ENCODE assay signal across 8 cellular contexts in genomic region chr1:24190970-24191570, GRCh38. TPM values are rescaled to one million over a fixed set of nuclear protein-coding genes. Genes with fewer than 3 reads are reported as not detected.
DNase-seq lines count a peak whose midpoint lies in the region; ATAC-seq and TF ChIP-seq lines count a peak whose summit lies in the region.
"Had no signal": no experiment of that assay in that cellular context is flagged by ENCODE, and none has a peak within 500 bp of the region (broad histone marks: within the 10 kb centered on the region; RNA-seq: fewer than 3 reads in every experiment).

No MANE protein-coding gene starts in this region.

- WGBS in GM23248 (ENCODE audit: low coverage in 1 of 2, low lambda C conversion rate in 2 of 2, missing lambda C conversion rate in 2 of 2), 2 experiments = 98 to 99% methylated on average over 4 of the region's 4 CpGs
- WGBS in esophagus muscularis mucosa = 89% methylated on average over 4 of the region's 4 CpGs

- in situ Hi-C loops in GM23248 (cut with MboI) = no loop called here

- H3K36me3 ChIP-seq in GM23248 (ENCODE audit: low read depth) = no peaks in the 10 kb centered on the region
- H3K36me3 ChIP-seq in esophagus muscularis mucosa = no peaks in the 10 kb centered on the region

- H3K4me3 Mint-ChIP-seq in nephron = peak overlapping the region in 1 of 3 experiments; percentile 49

- H3K79me2 ChIP-seq in GM23248 (ENCODE audit: insufficient read depth) = no peaks in the 10 kb centered on the region

- H3K27ac Mint-ChIP-seq in nephron = peak overlapping the region in 2 of 3 experiments; percentile 15 to 29

- no peak for TF ChIP-seq EP300 in esophagus muscularis mucosa (IDR thresholded peaks at IDR 0.05)

- H3K27me3 Mint-ChIP-seq in nephron (ENCODE audit: low read depth) = peaks cover 51% of the 10 kb centered on the region

- TF ChIP-seq POLR2A in GM19193 (IDR thresholded peaks at IDR 0.05; ENCODE audit: extremely low read depth, insufficient read depth, insufficient read length) (peak; percentile 44), esophagus muscularis mucosa (IDR thresholded peaks at IDR 0.05; ENCODE audit: low read depth) (no peak)

- intact Hi-C loops in esophagus muscularis mucosa (cut with DNase I) = no loop called here

- no peak for TF ChIP-seq CTCF in nephron (IDR thresholded peaks at IDR 0.05; ENCODE audit: unreplicated experiment in 3 of 3)
- no peak for TF ChIP-seq CTCF in esophagus muscularis mucosa (IDR thresholded peaks at IDR 0.05)

- peaks cover 42% of the 10 kb centered on the region for H3K4me1 Mint-ChIP-seq in nephron

- H3K4me2 ChIP-seq in GM23248 (ENCODE audit: unreplicated experiment) = no peak overlapping the region

- H3K27me3 ChIP-seq in GM23248 (replicated peaks; ENCODE audit: insufficient read depth) (peaks cover 4% of the 10 kb centered on the region), esophagus muscularis mucosa (peaks cover 0 to 73% (median 0%) of the 10 kb centered on the region in 4 donors)

- peaks cover 6% of the 10 kb centered on the region; the same call in 1 of the 2 replicates for H3F3A ChIP-seq in GM23248 (ENCODE audit: insufficient read depth)

- no peaks in the 10 kb centered on the region for H3K9me2 ChIP-seq in GM23248 (ENCODE audit: insufficient read depth)

- H3K4me1 ChIP-seq in GM23248 (ENCODE audit: insufficient read depth) (no peaks in the 10 kb centered on the region; the same call in 1 of the 2 replicates), esophagus muscularis mucosa (peaks cover 4 to 22% (median 17%) of the 10 kb centered on the region in 4 donors)

- H3K9me3 Mint-ChIP-seq in nephron = no peaks in the 10 kb centered on the region

- DNase-seq in NOMO-1 treated with dmso at 0.1 percent for 144 hours (lab: John Stamatoyannopoulos, UW; ENCODE audit: unreplicated experiment) (peak; percentile 24), GM23248 (no peak), esophagus muscularis mucosa (ENCODE audit: extremely low spot score) (no peak), NCI-H2227 treated with DMSO at 0.1 percent for 48 hours (lab: John Stamatoyannopoulos, UW) (no peak)
- DNase-seq: posterior cingulate gyrus had no signal

- peak; percentile 48 for ATAC-seq in HG02840 (IDR thresholded peaks at IDR 0.05; ENCODE audit: low FRiP score, unreplicated experiment)

- H4K20me1 ChIP-seq in GM23248 (ENCODE audit: insufficient read depth) = no peaks in the 10 kb centered on the region

- H2AFZ ChIP-seq in GM23248 = no peak overlapping the region

- H3K9ac ChIP-seq in GM23248 = no peak overlapping the region

- H3K4me3 ChIP-seq in GM23248 (no peak overlapping the region), esophagus muscularis mucosa (no peak overlapping the region)

- H3K27ac ChIP-seq in GM23248 (no peak overlapping the region), esophagus muscularis mucosa (replicated peaks in 1 of 4) (no peak overlapping the region)

- no peaks in the 10 kb centered on the region for H3K36me3 Mint-ChIP-seq in nephron (ENCODE audit: low read depth)

- H3K9me3 ChIP-seq in GM23248 (ENCODE audit: low read depth) = no peaks in the 10 kb centered on the region
- no peaks in the 10 kb centered on the region for H3K9me3 ChIP-seq in esophagus muscularis mucosa

RNA-seq across cellular contexts. Expression of gene IFNLR1, which starts 4.0 kb away (rescaled TPM):
- not detected in 2 replicates for total RNA-seq in GM23248 (2014; rRNA removed; shearing (Covaris generic))
- polyA plus RNA-seq in GM23248 (2016; fragmentation: Nextera tagmentation; extraction: Ambion mirVana) = not detected in 2 replicates
- total RNA-seq in esophagus muscularis mucosa = 1 to 10 TPM in 2 of 4 donors, under 1 TPM in 2; 0.50 to 2.0 (median 1.2) TPM

RNA-seq across cellular contexts. Expression of gene IL22RA1, which starts 48.1 kb away (rescaled TPM):
- not detected in 2 replicates for total RNA-seq in GM23248 (2014; rRNA removed; shearing (Covaris generic))
- 0.21 TPM in 1 of 2 replicates, not detected in the other for polyA plus RNA-seq in GM23248 (2016; fragmentation: Nextera tagmentation; extraction: Ambion mirVana)
- total RNA-seq in esophagus muscularis mucosa = under 1 TPM in 1 of 4 donors, not detected in 3; 0.23 TPM
